ENCODE assay signal across 20 cellular contexts in genomic region chr2:221850076-221850475, GRCh38.
A peak's percentile ranks its signal among the peaks of the same experiment; 100 is the strongest.
DNase-seq lines count a peak whose midpoint lies in the region; ATAC-seq and TF ChIP-seq lines count a peak whose summit lies in the region.
"Had no signal": no experiment of that assay in that cellular context is flagged by ENCODE, and none has a peak within 500 bp of the region (broad histone marks: within the 10 kb centered on the region; RNA-seq: fewer than 3 reads in every experiment).

No MANE protein-coding gene starts in this region.

- H3F3A ChIP-seq in PC-9 (ENCODE audit: insufficient read depth, low read depth): peaks cover 12% of the 10 kb centered on the region; the same call in 1 of the 2 replicates

- intact Hi-C loops in PC-9 (cut with micrococcal nuclease; ENCODE audit: unreplicated experiment): loop anchor here (5.0 kb wide), 1 partner anchor 92 kb away; no protein-coding TSS in a partner anchor
- intact Hi-C loops in activated T-helper 1 cell treated with anti-CD3 and anti-CD28 coated beads, Interleukin-12 subunit alpha, Interleukin-12 subunit beta, Interleukin-2, Interleukin-4 antibody, amounts not matched to agents 30 ng/mL and 10 ng/mL and 1 ng/mL, durations not matched to agents 14 hours and 24 hours and 36 hours (cut with micrococcal nuclease): no loop called here

- CTCF ChIA-PET in PC-9 (lab: Charles Lee): no interaction called here

- peaks cover 4% of the 10 kb centered on the region for H3K9me3 Mint-ChIP-seq in activated T-helper 1 cell treated with anti-CD3 and anti-CD28 coated beads, Interleukin-12 subunit alpha, Interleukin-12 subunit beta, Interleukin-2, Interleukin-4 antibody, amounts not matched to agents 30 ng/mL and 10 ng/mL and 1 ng/mL, durations not matched to agents 14 hours and 24 hours and 36 hours

- BruUV-seq in PC-9 (replicated peaks; lab: Mats Ljungman, UMichigan): no TSS peak

- H3K27ac ChIP-seq in PC-9: no peak overlapping the region
- H3K27ac ChIP-seq: BLaER1, KMS-11 had no signal

- H3K9me3 ChIP-seq in PC-9 (ENCODE audit: insufficient read depth, low read depth): peaks cover 8% of the 10 kb centered on the region
- H3K9me3 ChIP-seq: BLaER1 had no signal

- H2AFZ ChIP-seq in PC-9: no peak overlapping the region

- no peaks in the 10 kb centered on the region for H3K27me3 ChIP-seq in PC-9 (ENCODE audit: insufficient read depth, low read depth)
- H3K27me3 ChIP-seq: BLaER1 had no signal

- H3K4me3 Mint-ChIP-seq in activated T-helper 1 cell treated with anti-CD3 and anti-CD28 coated beads, Interleukin-12 subunit alpha, Interleukin-12 subunit beta, Interleukin-2, Interleukin-4 antibody, amounts not matched to agents 30 ng/mL and 10 ng/mL and 1 ng/mL, durations not matched to agents 14 hours and 24 hours and 36 hours: no peak overlapping the region
- H3K4me3 Mint-ChIP-seq: CD4-positive, alpha-beta memory T cell had no signal

- H3K4me1 ChIP-seq in PC-9 (replicated peaks; ENCODE audit: insufficient read depth): peaks cover 48% of the 10 kb centered on the region

- no peaks in the 10 kb centered on the region for H3K79me2 ChIP-seq in PC-9 (ENCODE audit: low read depth)

- DNase-seq in AG20443 (ENCODE audit: low spot score): peak; percentile 12
- DNase-seq in HCEC 1CT: peak; percentile 3
- peak; percentile 34 to 84 for DNase-seq in PC-9
- peak; percentile 2 for DNase-seq in left kidney (ENCODE audit: low read depth, low spot score)
- DNase-seq in activated T-helper 1 cell treated with anti-CD3 and anti-CD28 coated beads, Interleukin-12 subunit alpha, Interleukin-12 subunit beta, Interleukin-2, Interleukin-4 antibody, amounts not matched to agents 30 ng/mL and 10 ng/mL and 1 ng/mL, durations not matched to agents 14 hours and 24 hours and 36 hours (ENCODE audit: low spot score): no peak
- DNase-seq in mucosa of gallbladder (ENCODE audit: low spot score): no peak
- DNase-seq in SIG-M5 treated with dmso at 0.1 percent for 504 hours (lab: John Stamatoyannopoulos, UW; ENCODE audit: unreplicated experiment): no peak
- DNase-seq: CD4-positive, alpha-beta memory T cell; DMS53; H7; NCI-H1436; NCI-H2029; NCI-H2171 treated with DMSO at 0.1 percent for 48 hours; NCI-H446 treated with DMSO at 0.1 percent for 48 hours; NCI-H774; RPMI8226; SHP77 treated with DMSO at 0.1 percent for 48 hours had no signal

- peak overlapping the region; percentile 7 for H3K4me2 ChIP-seq in PC-9
- H3K4me2 ChIP-seq: BLaER1, KMS-11 had no signal

- peaks cover 4% of the 10 kb centered on the region; the same call in 1 of the 2 replicates for H3K36me3 ChIP-seq in PC-9 (ENCODE audit: low read depth)
- H3K36me3 ChIP-seq: BLaER1 had no signal

- POLR2A ChIA-PET in PC-9 (lab: Charles Lee; ENCODE audit: unreplicated experiment): no interaction called here

- no peak for ATAC-seq in HG03521 (IDR thresholded peaks at IDR 0.05; ENCODE audit: unreplicated experiment)

- H3K27me3 Mint-ChIP-seq in activated T-helper 1 cell treated with anti-CD3 and anti-CD28 coated beads, Interleukin-12 subunit alpha, Interleukin-12 subunit beta, Interleukin-2, Interleukin-4 antibody, amounts not matched to agents 30 ng/mL and 10 ng/mL and 1 ng/mL, durations not matched to agents 14 hours and 24 hours and 36 hours (ENCODE audit: insufficient read depth): no peaks in the 10 kb centered on the region
- H3K27me3 Mint-ChIP-seq: CD4-positive, alpha-beta memory T cell had no signal

- TF ChIP-seq CTCF in PC-9 (conservative IDR thresholded peaks at IDR 0.05): no peak

- no peak overlapping the region for H3K27ac Mint-ChIP-seq in activated T-helper 1 cell treated with anti-CD3 and anti-CD28 coated beads, Interleukin-12 subunit alpha, Interleukin-12 subunit beta, Interleukin-2, Interleukin-4 antibody, amounts not matched to agents 30 ng/mL and 10 ng/mL and 1 ng/mL, durations not matched to agents 14 hours and 24 hours and 36 hours
- H3K27ac Mint-ChIP-seq: CD4-positive, alpha-beta memory T cell had no signal

- no peaks in the 10 kb centered on the region for H4K20me1 ChIP-seq in PC-9 (ENCODE audit: insufficient read depth)
- H4K20me1 ChIP-seq: BLaER1 had no signal

- no peak overlapping the region for H3K4me3 ChIP-seq in PC-9
- H3K4me3 ChIP-seq: BLaER1 had no signal

- no peaks in the 10 kb centered on the region for H3K36me3 Mint-ChIP-seq in activated T-helper 1 cell treated with anti-CD3 and anti-CD28 coated beads, Interleukin-12 subunit alpha, Interleukin-12 subunit beta, Interleukin-2, Interleukin-4 antibody, amounts not matched to agents 30 ng/mL and 10 ng/mL and 1 ng/mL, durations not matched to agents 14 hours and 24 hours and 36 hours (ENCODE audit: low read depth)
- H3K36me3 Mint-ChIP-seq: CD4-positive, alpha-beta memory T cell had no signal

- H3K4me1 Mint-ChIP-seq in activated T-helper 1 cell treated with anti-CD3 and anti-CD28 coated beads, Interleukin-12 subunit alpha, Interleukin-12 subunit beta, Interleukin-2, Interleukin-4 antibody, amounts not matched to agents 30 ng/mL and 10 ng/mL and 1 ng/mL, durations not matched to agents 14 hours and 24 hours and 36 hours (ENCODE audit: low read depth): no peaks in the 10 kb centered on the region
- H3K4me1 Mint-ChIP-seq: CD4-positive, alpha-beta memory T cell had no signal

- no peaks in the 10 kb centered on the region for H3K9me2 ChIP-seq in PC-9 (ENCODE audit: insufficient read depth)

Comparison
In these comparisons a context has a peak if more than half of its experiments do, and no peak if none do; other contexts are left out.
1. DNase-seq: peak in AG20443 (single experiment), HCEC 1CT (single experiment), PC-9 (2 of 2) and left kidney (single experiment); none in activated T-helper 1 cell treated with anti-CD3 and anti-CD28 coated beads, Interleukin-12 subunit alpha, Interleukin-12 subunit beta, Interleukin-2, Interleukin-4 antibody, amounts not matched to agents 30 ng/mL and 10 ng/mL and 1 ng/mL, durations not matched to agents 14 hours and 24 hours and 36 hours (single experiment), mucosa of gallbladder (single experiment) and SIG-M5 treated with dmso at 0.1 percent for 504 hours (single experiment).